Comparison of ENCODE assay signal across 1 cellular context in genomic region chr11:119373917-119374631, GRCh38.
TF ChIP-seq lines count a peak whose summit lies in the region.

No MANE protein-coding gene starts in this region.

TF ChIP-seq in endothelial cell of umbilical vein, 7 proteins besides CTCF, POLR2A, EP300 and RAD21:
- no peak for TF ChIP-seq MYC (IDR thresholded peaks at IDR 0.05; ENCODE audit: low read depth, low read length)
- no peak for TF ChIP-seq EZH2 (IDR thresholded peaks at IDR 0.05; ENCODE audit: borderline replicate concordance, low read depth, low read length, severe bottlenecking)
TF ChIP-seq in endothelial cell of umbilical vein: peak in this region for 0.
